ENCODE assay signal across 14 cellular contexts in genomic region chr1:205626216-205626615, GRCh38. TPM values are rescaled to one million over a fixed set of nuclear protein-coding genes. Genes with fewer than 3 reads are reported as not detected.
DNase-seq lines count a peak whose midpoint lies in the region; ATAC-seq and TF ChIP-seq lines count a peak whose summit lies in the region.
"Had no signal": no experiment of that assay in that cellular context is flagged by ENCODE, and none has a peak within 500 bp of the region (broad histone marks: within the 10 kb centered on the region; RNA-seq: fewer than 3 reads in every experiment).

No MANE protein-coding gene starts in this region.

- no peaks in the 10 kb centered on the region for H3K27me3 Mint-ChIP-seq in activated CD8-positive, alpha-beta memory T cell treated with anti-CD3 and anti-CD28 coated beads, Interleukin-2, amount 10 ng/mL, durations not matched to agents 7 days and 5 days
- no peaks in the 10 kb centered on the region for H3K27me3 Mint-ChIP-seq in neural progenitor cell (ENCODE audit: insufficient read depth, low read depth)

- peaks cover 26% of the 10 kb centered on the region for H3F3A ChIP-seq in neural progenitor cell (ENCODE audit: low read depth)

- no peak overlapping the region for H3K27ac ChIP-seq in neural progenitor cell
- H3K27ac ChIP-seq: GM23248, vagina had no signal

- H3K79me2 ChIP-seq in neural progenitor cell (ENCODE audit: low read depth) = peaks cover 97% of the 10 kb centered on the region

- peak overlapping the region; percentile 62 for H3K27ac Mint-ChIP-seq in activated CD8-positive, alpha-beta memory T cell treated with anti-CD3 and anti-CD28 coated beads, Interleukin-2, amount 10 ng/mL, durations not matched to agents 7 days and 5 days
- peak overlapping the region; percentile 27 to 33 for H3K27ac Mint-ChIP-seq in activated naive CD4-positive, alpha-beta T cell treated with anti-CD3 and anti-CD28 coated beads, Interleukin-2, amount 50 U/mL, for 72 hours
- no peak overlapping the region for H3K27ac Mint-ChIP-seq in neural progenitor cell

- CTCF ChIA-PET in activated CD8-positive, alpha-beta memory T cell treated with anti-CD3 and anti-CD28 coated beads, Interleukin-2, amount 10 ng/mL, durations not matched to agents 7 days and 5 days (lab: Charles Lee) = interaction anchor here (0.9 to 1.4 kb wide), 2 partner anchors 32 to 34 kb away, joined by 4 to 7 read pairs; no protein-coding TSS in a partner anchor

- H3K36me3 ChIP-seq in neural progenitor cell = peaks cover 13% of the 10 kb centered on the region

- H2AFZ ChIP-seq in neural progenitor cell (replicated peaks) = no peak overlapping the region
- H2AFZ ChIP-seq: GM23248 had no signal

- peaks cover 9% of the 10 kb centered on the region for H3K4me1 ChIP-seq in neural progenitor cell

- peaks cover 50% of the 10 kb centered on the region for H3K4me1 Mint-ChIP-seq in activated CD8-positive, alpha-beta memory T cell treated with anti-CD3 and anti-CD28 coated beads, Interleukin-2, amount 10 ng/mL, durations not matched to agents 7 days and 5 days
- peaks cover 21% of the 10 kb centered on the region for H3K4me1 Mint-ChIP-seq in neural progenitor cell

- H3K27me3 ChIP-seq in neural progenitor cell = no peaks in the 10 kb centered on the region
- H3K27me3 ChIP-seq: vagina had no signal

- H3K9me3 ChIP-seq in neural progenitor cell (ENCODE audit: low read depth) = no peaks in the 10 kb centered on the region
- H3K9me3 ChIP-seq: mucosa of descending colon, vagina had no signal

- no peak for DNase-seq in activated CD8-positive, alpha-beta memory T cell treated with anti-CD3 and anti-CD28 coated beads, Interleukin-2, amount 10 ng/mL, durations not matched to agents 7 days and 5 days
- no peak for DNase-seq in activated CD8-positive, alpha-beta memory T cell treated with anti-CD3 and anti-CD28 coated beads for 24 hours
- DNase-seq in MV-4-11 (lab: John Stamatoyannopoulos, UW) (peak; percentile 57), neural progenitor cell (ENCODE audit: low spot score) (no peak), NCI-H774 (lab: John Stamatoyannopoulos, UW) (no peak)
- no peak for DNase-seq in activated naive CD4-positive, alpha-beta T cell treated with anti-CD3 and anti-CD28 coated beads, Interleukin-2, amount 50 U/mL, for 72 hours (ENCODE audit: low spot score in 2 of 2)
- DNase-seq: ACHN, anterior cingulate cortex, DMS79 treated with DMSO at 0.1 percent for 48 hours, GM23248, mucosa of descending colon had no signal

- no peak overlapping the region for H3K4me2 ChIP-seq in neural progenitor cell

- H3K4me3 Mint-ChIP-seq in activated CD8-positive, alpha-beta memory T cell treated with anti-CD3 and anti-CD28 coated beads, Interleukin-2, amount 10 ng/mL, durations not matched to agents 7 days and 5 days = peak overlapping the region; percentile 54
- no peak overlapping the region for H3K4me3 Mint-ChIP-seq in neural progenitor cell

- no peak for TF ChIP-seq CTCF in neural progenitor cell (IDR thresholded peaks at IDR 0.05)

- ATAC-seq in activated CD8-positive, alpha-beta memory T cell treated with anti-CD3 and anti-CD28 coated beads, Interleukin-2, amount 10 ng/mL, durations not matched to agents 7 days and 5 days = no peak
- ATAC-seq in activated naive CD4-positive, alpha-beta T cell treated with anti-CD3 and anti-CD28 coated beads, Interleukin-2, amount 50 U/mL, for 72 hours = no peak
- ATAC-seq in HG02763 (IDR thresholded peaks at IDR 0.05; ENCODE audit: unreplicated experiment) = no peak
- ATAC-seq in GM21786 (IDR thresholded peaks at IDR 0.05; ENCODE audit: unreplicated experiment) = no peak
- ATAC-seq: mucosa of descending colon had no signal

- H3K36me3 Mint-ChIP-seq in activated CD8-positive, alpha-beta memory T cell treated with anti-CD3 and anti-CD28 coated beads, Interleukin-2, amount 10 ng/mL, durations not matched to agents 7 days and 5 days = peaks cover 46% of the 10 kb centered on the region
- H3K36me3 Mint-ChIP-seq in activated naive CD4-positive, alpha-beta T cell treated with anti-CD3 and anti-CD28 coated beads, Interleukin-2, amount 50 U/mL, for 72 hours = peaks cover 0 to 29% of the 10 kb centered on the region in 2 donors
- peaks cover 14% of the 10 kb centered on the region for H3K36me3 Mint-ChIP-seq in neural progenitor cell

- H3K9ac ChIP-seq in neural progenitor cell = peak overlapping the region; percentile 39
- H3K9ac ChIP-seq: GM23248 had no signal

- peaks cover 78% of the 10 kb centered on the region for H4K20me1 ChIP-seq in neural progenitor cell (ENCODE audit: low read depth)

- no peak overlapping the region for H3K4me3 ChIP-seq in neural progenitor cell
- H3K4me3 ChIP-seq: GM23248, mucosa of descending colon, vagina had no signal

- H3K9me3 Mint-ChIP-seq in activated CD8-positive, alpha-beta memory T cell treated with anti-CD3 and anti-CD28 coated beads, Interleukin-2, amount 10 ng/mL, durations not matched to agents 7 days and 5 days (ENCODE audit: low read depth) = no peaks in the 10 kb centered on the region
- no peaks in the 10 kb centered on the region for H3K9me3 Mint-ChIP-seq in activated naive CD4-positive, alpha-beta T cell treated with anti-CD3 and anti-CD28 coated beads, Interleukin-2, amount 50 U/mL, for 72 hours
- no peaks in the 10 kb centered on the region for H3K9me3 Mint-ChIP-seq in neural progenitor cell

RNA-seq across cellular contexts. Expression of gene ELK4, which starts 5.6 kb away (rescaled TPM):
- total RNA-seq in activated CD8-positive, alpha-beta memory T cell treated with anti-CD3 and anti-CD28 coated beads, Interleukin-2, amount 10 ng/mL, durations not matched to agents 7 days and 5 days = 10 to 100 TPM; 70.9 to 79.7 TPM
- total RNA-seq in activated naive CD4-positive, alpha-beta T cell treated with anti-CD3 and anti-CD28 coated beads, Interleukin-2, amount 50 U/mL, for 72 hours = 10 to 100 TPM; 67.8 to 91.3 TPM
- 24.9 and 36.6 TPM in 2 replicates for total RNA-seq in neural progenitor cell (ENCODE audit: low replicate concordance)

RNA-seq across cellular contexts. Expression of gene SLC45A3, which starts 54.1 kb away (rescaled TPM):
- total RNA-seq in activated CD8-positive, alpha-beta memory T cell treated with anti-CD3 and anti-CD28 coated beads, Interleukin-2, amount 10 ng/mL, durations not matched to agents 7 days and 5 days = not detected
- 1 to 10 TPM in 1 of 2 donors, under 1 TPM in 1; 0.57 to 1.1 TPM for total RNA-seq in activated naive CD4-positive, alpha-beta T cell treated with anti-CD3 and anti-CD28 coated beads, Interleukin-2, amount 50 U/mL, for 72 hours
- 5.1 and 8.9 TPM in 2 replicates for total RNA-seq in neural progenitor cell (ENCODE audit: low replicate concordance)
